Comparison of ENCODE assay signal across 19 cellular contexts in the genomic region with DNA sequence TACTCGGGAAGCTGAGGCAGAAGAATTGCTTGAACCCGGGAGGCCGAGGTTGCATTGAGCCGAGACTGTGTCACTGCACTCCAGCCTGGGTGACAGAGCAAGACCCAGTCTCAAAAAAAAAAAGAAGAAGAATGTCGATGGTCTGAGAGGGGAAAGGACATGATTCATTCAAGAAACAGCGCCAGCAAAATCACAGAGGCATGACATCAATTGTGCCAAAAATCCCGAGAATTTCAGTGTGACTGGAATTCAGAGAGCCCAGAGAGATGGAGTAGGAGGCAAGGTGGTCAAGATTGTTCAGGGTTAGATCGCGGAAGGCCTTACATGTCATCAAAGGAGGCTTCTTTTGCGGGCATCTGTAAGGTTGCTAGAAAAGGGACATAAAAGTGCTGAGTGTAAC.
"Had no signal": no experiment of that assay in that cellular context is flagged by ENCODE, and none has a peak within 500 bp of the region (broad histone marks: within the 10 kb centered on the region; RNA-seq: fewer than 3 reads in every experiment).

No MANE protein-coding gene starts in this region.

- H3K4me3 ChIP-seq: gastroesophageal sphincter, left ventricle myocardium inferior, vagina had no signal

- H3K9me3 ChIP-seq: gastroesophageal sphincter, left ventricle myocardium inferior, vagina had no signal

- H3K27ac ChIP-seq: brain microvascular endothelial cell, gastroesophageal sphincter, left ventricle myocardium inferior, vagina had no signal

- FAIRE-seq: islet of Langerhans, TTC549 had no signal

- DNase-seq: activated B cell treated with CpG ODN at 0.5 μM for 24 hours; activated CD4-positive, alpha-beta T cell treated with anti-CD3 and anti-CD28 coated beads for 48 hours; activated CD8-positive, alpha-beta memory T cell treated with anti-CD3 and anti-CD28 coated beads, Interleukin-2, amount 50 U/mL, for 4 hours; activated CD8-positive, alpha-beta T cell treated with anti-CD3 and anti-CD28 coated beads, Interleukin-2, amount 10 ng/mL, durations not matched to agents 7 days and 5 days; activated effector memory CD4-positive, alpha-beta T cell treated with anti-CD3 and anti-CD28 coated beads, Interleukin-2, amount 50 U/mL, for 16 hours; activated T-cell treated with anti-CD3 and anti-CD28 coated beads, Interleukin-2, amount 50 U/mL, for 48 hours; amniotic stem cell; brain microvascular endothelial cell; cerebellar nuclear complex; effector memory CD8-positive, alpha-beta T cell; left ventricle myocardium inferior; naive thymus-derived CD8-positive, alpha-beta T cell; retina; T-helper 2 cell had no signal

- H3K4me1 ChIP-seq: gastroesophageal sphincter, left ventricle myocardium inferior, vagina had no signal

- ATAC-seq: activated CD8-positive, alpha-beta T cell treated with anti-CD3 and anti-CD28 coated beads, Interleukin-2, amount 10 ng/mL, durations not matched to agents 7 days and 5 days; effector memory CD8-positive, alpha-beta T cell; gastroesophageal sphincter; naive thymus-derived CD8-positive, alpha-beta T cell; stimulated activated effector memory CD8-positive, alpha-beta T cell treated with anti-CD3 and anti-CD28 coated beads, Interleukin-12 subunit alpha, Interleukin-12 subunit beta, amount 100 ng/mL, for 72 hours had no signal

- H3K36me3 ChIP-seq: brain microvascular endothelial cell, gastroesophageal sphincter, left ventricle myocardium inferior, vagina had no signal
